ENCODE assay signal across 1 cellular context in genomic region chr4:6762244-6762615, GRCh38.
TF ChIP-seq lines count a peak whose summit lies in the region.

No MANE protein-coding gene starts in this region.

TF ChIP-seq in SK-N-SH, 30 proteins besides CTCF, POLR2A, EP300 and RAD21 (continued from another document):
- TF ChIP-seq TAF1 (IDR thresholded peaks at IDR 0.05; ENCODE audit: borderline replicate concordance, low read depth, low read length) (no peak), SIN3A (IDR thresholded peaks at IDR 0.05; ENCODE audit: borderline replicate concordance, low read depth, low read length) (no peak), FOSL2 (IDR thresholded peaks at IDR 0.05; ENCODE audit: borderline replicate concordance, low read depth) (no peak)
